Comparison of ENCODE assay signal across 20 cellular contexts in the genomic region with DNA sequence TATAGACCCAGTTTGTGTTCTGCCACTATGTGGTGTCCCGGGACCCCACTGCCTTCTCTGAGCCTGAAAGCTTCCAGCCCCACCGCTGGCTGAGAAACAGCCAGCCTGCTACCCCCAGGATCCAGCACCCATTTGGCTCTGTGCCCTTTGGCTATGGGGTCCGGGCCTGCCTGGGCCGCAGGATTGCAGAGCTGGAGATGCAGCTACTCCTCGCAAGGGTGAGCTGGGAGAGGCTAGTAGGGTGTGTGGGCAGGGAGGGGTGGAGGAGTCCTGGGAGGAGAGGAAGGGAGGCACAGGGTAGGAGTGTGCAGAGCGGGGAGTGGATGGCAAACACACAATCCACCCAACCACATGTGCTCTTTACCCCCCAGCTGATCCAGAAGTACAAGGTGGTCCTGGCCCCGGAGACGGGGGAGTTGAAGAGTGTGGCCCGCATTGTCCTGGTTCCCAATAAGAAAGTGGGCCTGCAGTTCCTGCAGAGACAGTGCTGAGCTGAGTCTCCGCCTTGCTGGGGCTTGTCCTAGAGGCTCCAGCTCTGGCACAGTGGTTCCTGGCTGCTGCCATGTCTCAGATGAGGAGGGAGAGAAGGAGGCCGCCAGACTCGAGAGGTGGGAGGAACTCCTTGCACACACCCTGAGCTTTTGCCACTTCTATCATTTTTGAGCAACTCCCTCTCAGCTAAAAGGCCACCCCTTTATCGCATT. TPM values are rescaled to one million over a fixed set of nuclear protein-coding genes. Genes with fewer than 3 reads are reported as not detected.
DNase-seq lines count a peak whose midpoint lies in the region; ATAC-seq and TF ChIP-seq lines count a peak whose summit lies in the region.
"Had no signal": no experiment of that assay in that cellular context is flagged by ENCODE, and none has a peak within 500 bp of the region (broad histone marks: within the 10 kb centered on the region; RNA-seq: fewer than 3 reads in every experiment).

No MANE protein-coding gene starts in this region.

- intact Hi-C loops in Panc1 (cut with micrococcal nuclease; ENCODE audit: unreplicated experiment) = no loop called here
- intact Hi-C loops in left colon (cut with DNase I, micrococcal nuclease) = no loop called here

- no peaks in the 10 kb centered on the region for H3K9me3 ChIP-seq in Panc1 (ENCODE audit: control insufficient read depth, insufficient read depth, low read depth, low read length)
- H3K9me3 ChIP-seq in trophoblast cell (ENCODE audit: insufficient read depth, low read depth, low read length) = no peaks in the 10 kb centered on the region
- H3K9me3 ChIP-seq: A549; BLaER1 treated with 17β-estradiol and CSF1 and Interleukin-3, amounts not matched to agents 10 nM and 100 nM; HAP-1; SJSA1 had no signal

- H3K4me1 Mint-ChIP-seq in stimulated activated naive CD8-positive, alpha-beta T cell treated with anti-CD3 and anti-CD28 coated beads, Interleukin-15, amount 100 ng/mL, for 72 hours = peaks cover 6% of the 10 kb centered on the region
- no peaks in the 10 kb centered on the region for H3K4me1 Mint-ChIP-seq in activated T-cell treated with anti-CD3 and anti-CD28 coated beads, Interleukin-2, amount 50 U/mL, for 24 hours (ENCODE audit: low read depth)
- H3K4me1 Mint-ChIP-seq in nephron progenitor cell = peaks cover 7% of the 10 kb centered on the region
- H3K4me1 Mint-ChIP-seq: CD8-positive, alpha-beta memory T cell had no signal

- no peak overlapping the region for H3K14ac ChIP-seq in trophoblast cell (ENCODE audit: low read length)

- H2BK120ac ChIP-seq in trophoblast cell (ENCODE audit: insufficient read depth, low read length, poor library complexity) = no peak overlapping the region

- no peak overlapping the region for H4K91ac ChIP-seq in trophoblast cell (ENCODE audit: low read depth, low read length)

- no peak overlapping the region for H3K23ac ChIP-seq in trophoblast cell (ENCODE audit: low read length)

- no peak overlapping the region for H3K9ac ChIP-seq in trophoblast cell (ENCODE audit: low read length)
- H3K9ac ChIP-seq: BLaER1 treated with 17β-estradiol and CSF1 and Interleukin-3, amounts not matched to agents 10 nM and 100 nM; KMS-11 had no signal

- no peak overlapping the region for H4K12ac ChIP-seq in trophoblast cell (ENCODE audit: low read depth, low read length)

- CTCF ChIA-PET in Panc1 (lab: Charles Lee) = interaction anchor here (0.7 kb wide), 1 partner anchor 33 kb away, joined by 3 read pairs; no protein-coding TSS in a partner anchor

- no peaks in the 10 kb centered on the region for H3K36me3 Mint-ChIP-seq in activated T-cell treated with anti-CD3 and anti-CD28 coated beads, Interleukin-2, amount 50 U/mL, for 24 hours (ENCODE audit: low read depth)
- peaks cover 9% of the 10 kb centered on the region for H3K36me3 Mint-ChIP-seq in nephron progenitor cell (ENCODE audit: low read depth)
- H3K36me3 Mint-ChIP-seq: CD8-positive, alpha-beta memory T cell had no signal

- no peak overlapping the region for H3K4me3 Mint-ChIP-seq in stimulated activated naive CD8-positive, alpha-beta T cell treated with anti-CD3 and anti-CD28 coated beads, Interleukin-15, amount 100 ng/mL, for 72 hours
- H3K4me3 Mint-ChIP-seq in activated T-cell treated with anti-CD3 and anti-CD28 coated beads, Interleukin-2, amount 50 U/mL, for 24 hours = no peak overlapping the region
- H3K4me3 Mint-ChIP-seq in nephron progenitor cell = no peak overlapping the region
- H3K4me3 Mint-ChIP-seq: CD8-positive, alpha-beta memory T cell had no signal

- in situ Hi-C loops in Panc1 (cut with HindIII; ENCODE audit: low pct_unique_long_range_greater_than_20kb, low sequenced_read_pairs) = no loop called here

- no peak overlapping the region for H2BK5ac ChIP-seq in trophoblast cell (ENCODE audit: low read depth, low read length, poor library complexity)

- no peaks in the 10 kb centered on the region for H3K79me1 ChIP-seq in trophoblast cell (ENCODE audit: low read length)

- no peaks in the 10 kb centered on the region for H3K79me2 ChIP-seq in trophoblast cell (ENCODE audit: control insufficient read depth, insufficient read depth, low read length, poor library complexity)

- H3K18ac ChIP-seq in trophoblast cell (ENCODE audit: low read length) = no peak overlapping the region

- H3K4me1 ChIP-seq in Panc1 (ENCODE audit: control insufficient read depth, insufficient read depth, low read length) (no peaks in the 10 kb centered on the region), trophoblast cell (ENCODE audit: control insufficient read depth in 1 of 2, insufficient read depth in 2 of 2, low read length in 2 of 2) (no peaks in the 10 kb centered on the region)
- H3K4me1 ChIP-seq: A549, HAP-1, SJSA1 had no signal

- no peak overlapping the region for H2AFZ ChIP-seq in trophoblast cell (ENCODE audit: insufficient read depth, low read length, poor library complexity)

- H3K27ac ChIP-seq in Panc1 (ENCODE audit: low read length) = no peak overlapping the region
- H3K27ac ChIP-seq in trophoblast cell (ENCODE audit: low read depth, low read length) = no peak overlapping the region
- H3K27ac ChIP-seq: A549, KMS-11, SJSA1 had no signal

- H3K27me3 Mint-ChIP-seq in stimulated activated naive CD8-positive, alpha-beta T cell treated with anti-CD3 and anti-CD28 coated beads, Interleukin-15, amount 100 ng/mL, for 72 hours = peaks cover 9% of the 10 kb centered on the region
- peaks cover 13% of the 10 kb centered on the region for H3K27me3 Mint-ChIP-seq in activated T-cell treated with anti-CD3 and anti-CD28 coated beads, Interleukin-2, amount 50 U/mL, for 24 hours
- H3K27me3 Mint-ChIP-seq in nephron progenitor cell (ENCODE audit: low read depth, poor library complexity) = peaks cover 12% of the 10 kb centered on the region

- H2BK12ac ChIP-seq in trophoblast cell (ENCODE audit: low read length) = no peak overlapping the region

- H3K9me3 Mint-ChIP-seq in stimulated activated naive CD8-positive, alpha-beta T cell treated with anti-CD3 and anti-CD28 coated beads, Interleukin-15, amount 100 ng/mL, for 72 hours = no peaks in the 10 kb centered on the region
- H3K9me3 Mint-ChIP-seq in activated T-cell treated with anti-CD3 and anti-CD28 coated beads, Interleukin-2, amount 50 U/mL, for 24 hours = no peaks in the 10 kb centered on the region
- H3K9me3 Mint-ChIP-seq in nephron progenitor cell = no peaks in the 10 kb centered on the region
- H3K9me3 Mint-ChIP-seq: CD8-positive, alpha-beta memory T cell had no signal

- H3K36me3 ChIP-seq in Panc1 (ENCODE audit: control insufficient read depth, insufficient read depth, low read length) (no peaks in the 10 kb centered on the region), trophoblast cell (ENCODE audit: control insufficient read depth in 1 of 2, insufficient read depth in 2 of 2, low read length in 2 of 2) (no peaks in the 10 kb centered on the region)
- H3K36me3 ChIP-seq: BLaER1 treated with 17β-estradiol and CSF1 and Interleukin-3, amounts not matched to agents 10 nM and 100 nM; HAP-1; SJSA1 had no signal

- H3K27ac Mint-ChIP-seq in stimulated activated naive CD8-positive, alpha-beta T cell treated with anti-CD3 and anti-CD28 coated beads, Interleukin-15, amount 100 ng/mL, for 72 hours = no peak overlapping the region
- no peak overlapping the region for H3K27ac Mint-ChIP-seq in activated T-cell treated with anti-CD3 and anti-CD28 coated beads, Interleukin-2, amount 50 U/mL, for 24 hours
- H3K27ac Mint-ChIP-seq in nephron progenitor cell = no peak overlapping the region

- no peak overlapping the region for H3K4ac ChIP-seq in trophoblast cell (ENCODE audit: low read depth, low read length)

- DNase-seq in Panc1 (ENCODE audit: low read depth, low spot score) (no peak), left colon (peak; percentile 35 to 46), omental fat pad (ENCODE audit: low spot score) (no peak), SW 1271 (lab: John Stamatoyannopoulos, UW) (no peak), nephron progenitor cell (no peak), trophoblast cell (no peak)
- no peak for DNase-seq in stimulated activated naive CD8-positive, alpha-beta T cell treated with anti-CD3 and anti-CD28 coated beads, Interleukin-15, amount 100 ng/mL, for 72 hours
- no peak for DNase-seq in activated T-cell treated with anti-CD3 and anti-CD28 coated beads, Interleukin-2, amount 50 U/mL, for 24 hours
- DNase-seq: CD8-positive, alpha-beta memory T cell; DMS79 treated with DMSO at 0.1 percent for 48 hours; NCI-H1417 treated with DMSO at 0.1 percent for 48 hours; NCI-H187 treated with DMSO at 0.1 percent for 48 hours; NCI-H345; NCI-H524 treated with DMSO at 0.1 percent for 48 hours had no signal

- TF ChIP-seq CTCF in Panc1 (IDR thresholded peaks at IDR 0.05) (no peak), omental fat pad (IDR thresholded peaks at IDR 0.05) (no peak), nephron progenitor cell (IDR thresholded peaks at IDR 0.05) (no peak)

- ATAC-seq in Panc1 = peak; percentile 51; the same call in 1 of the 2 replicates
- ATAC-seq in left colon = peak; percentile 91
- ATAC-seq in omental fat pad (ENCODE audit: low FRiP score) = peak; percentile 9
- ATAC-seq in stimulated activated naive CD8-positive, alpha-beta T cell treated with anti-CD3 and anti-CD28 coated beads, Interleukin-15, amount 100 ng/mL, for 72 hours = peak; percentile 37
- ATAC-seq: A549 had no signal

- H4K8ac ChIP-seq in trophoblast cell (ENCODE audit: low read depth, low read length) = no peak overlapping the region

- POLR2A ChIA-PET in Panc1 (lab: Charles Lee) = no interaction called here

- no peak overlapping the region for H3K4me3 ChIP-seq in Panc1 (ENCODE audit: low read depth in 2 of 2, low read length in 2 of 2)
- no peak overlapping the region for H3K4me3 ChIP-seq in trophoblast cell (ENCODE audit: low read depth, low read length)
- H3K4me3 ChIP-seq: A549; BLaER1 treated with 17β-estradiol and CSF1 and Interleukin-3, amounts not matched to agents 10 nM and 100 nM; HAP-1; SJSA1 had no signal

- BruUV-seq in Panc1 (replicated peaks; lab: Mats Ljungman, UMichigan) = no TSS peak

- no CpG with 5 or more reads among the region's 13 CpGs for WGBS in trophoblast cell (ENCODE audit: extremely low coverage, insufficient coverage, insufficient read length)

- H2AK5ac ChIP-seq in trophoblast cell (ENCODE audit: low read length) = no peak overlapping the region

- no peak overlapping the region for H3K4me2 ChIP-seq in trophoblast cell (ENCODE audit: low read length)
- H3K4me2 ChIP-seq: A549, KMS-11 had no signal

- no peaks in the 10 kb centered on the region for H3K27me3 ChIP-seq in Panc1 (ENCODE audit: control insufficient read depth, insufficient read depth, low read length)
- no peaks in the 10 kb centered on the region for H3K27me3 ChIP-seq in trophoblast cell (ENCODE audit: insufficient read depth, low read length)
- H3K27me3 ChIP-seq: SJSA1 had no signal

RNA-seq across cellular contexts. Expression of gene PRKAG3, which starts 16.9 kb away (rescaled TPM):
- not detected for total RNA-seq in Panc1 (2021; ENCODE audit: unreplicated experiment)
- polyA plus RNA-seq in Panc1 (2012; ENCODE audit: insufficient read length) = not detected
- not detected for total RNA-seq in left colon
- total RNA-seq in omental fat pad = not detected
- polyA plus RNA-seq in trophoblast cell (2013) = not detected in 2 replicates
- total RNA-seq: CD8-positive, alpha-beta memory T cell; HT-29; SJSA1 had no signal
- polyA plus RNA-seq: A549; CD8-positive, alpha-beta memory T cell had no signal

RNA-seq across cellular contexts. Expression of gene CYP27A1, which starts 32.7 kb away (rescaled TPM):
- total RNA-seq in Panc1 (2021; ENCODE audit: unreplicated experiment) (7.7 TPM), left colon (10 to 100 TPM; 28.1 to 52.7 TPM), omental fat pad (10 to 100 TPM; 22.6 to 89.0 (median 35.9) TPM)
- polyA plus RNA-seq in Panc1 (2012; ENCODE audit: insufficient read length) = 8.6 TPM
- 1.5 and 1.6 TPM in 2 replicates for polyA plus RNA-seq in trophoblast cell (2013)
- polyA plus RNA-seq: CD8-positive, alpha-beta memory T cell had no signal

RNA-seq across cellular contexts. Expression of gene WNT6, which starts 44.9 kb away (rescaled TPM):
- 8.1 TPM for total RNA-seq in Panc1 (2021; ENCODE audit: unreplicated experiment)
- polyA plus RNA-seq in Panc1 (2012; ENCODE audit: insufficient read length) = 3.9 TPM
- total RNA-seq in left colon = under 1 TPM; 0.43 to 0.92 TPM
- total RNA-seq in omental fat pad = 1 to 10 TPM in 2 of 4 donors, under 1 TPM in 2; 0.19 to 2.7 (median 0.62) TPM
- 22.5 and 23.5 TPM in 2 replicates for polyA plus RNA-seq in trophoblast cell (2013)
- total RNA-seq: HT-29, SJSA1 had no signal

Comparison
In these comparisons a context has a peak if more than half of its experiments do, and no peak if none do; other contexts are left out.
1. ATAC-seq: peak in every context shown above with its lines; median percentile 91 in left colon; 51 in Panc1; 37 in stimulated activated naive CD8-positive, alpha-beta T cell treated with anti-CD3 and anti-CD28 coated beads, Interleukin-15, amount 100 ng/mL, for 72 hours; 9 in omental fat pad.
2. DNase-seq: peak in left colon (2 of 2); none in Panc1 (single experiment), omental fat pad (single experiment), stimulated activated naive CD8-positive, alpha-beta T cell treated with anti-CD3 and anti-CD28 coated beads, Interleukin-15, amount 100 ng/mL, for 72 hours (0 of 2), SW 1271 (0 of 2), activated T-cell treated with anti-CD3 and anti-CD28 coated beads, Interleukin-2, amount 50 U/mL, for 24 hours (single experiment), nephron progenitor cell (single experiment) and trophoblast cell (0 of 2).